In genomic region chr10:11611248-11612003, GRCh38 we compare ENCODE assay signal across 8 cellular contexts. TPM values are rescaled to one million over a fixed set of nuclear protein-coding genes. Genes with fewer than 3 reads are reported as not detected.
DNase-seq lines count a peak whose midpoint lies in the region; ATAC-seq and TF ChIP-seq lines count a peak whose summit lies in the region.

Gene USP6NL, minus strand, starts transcription at chr10:11611650. Its CDS starts 14,016 bp downstream, at chr10:11597634.

- intact Hi-C loops in activated CD4-positive, alpha-beta memory T cell treated with anti-CD3 and anti-CD28 coated beads for 36 hours (cut with micrococcal nuclease), result loop anchor here (1.0 to 10.0 kb wide), 6 partner anchors 8 to 103 kb away; no protein-coding TSS in a partner anchor
- intact Hi-C loops in lower lobe of right lung (cut with DNase I), result no loop called here

- peak; percentile 20 for DNase-seq in AG09309 (ENCODE audit: low read depth)
- peak; percentile 75 for DNase-seq in NCI-H460 (ENCODE audit: extremely low read depth, low read depth)
- peak; percentile 72 for DNase-seq in activated CD4-positive, alpha-beta memory T cell treated with anti-CD3 and anti-CD28 coated beads for 36 hours
- peak; percentile 48 for DNase-seq in effector CD4-positive, alpha-beta T cell
- peak; percentile 93 for DNase-seq in lower lobe of right lung
- peak in 2 of 3 donors; percentile 31 to 50 for DNase-seq in stimulated activated CD4-positive, alpha-beta T cell treated with anti-CD3 and anti-CD28 coated beads, TNF-alpha, amount 100 ng/mL, for 1 hour (ENCODE audit: low read depth in 3 of 3, low spot score in 1 of 3)

- peak within 1 kb of the TSS; percentile 89 for H3K27ac ChIP-seq in lower lobe of right lung

- H3K27me3 ChIP-seq in lower lobe of right lung (ENCODE audit: low read depth), result no peaks in the 10 kb centered on the region

- no peaks in the 10 kb centered on the region for H3K36me3 ChIP-seq in lower lobe of right lung

- H3K9me3 Mint-ChIP-seq in activated CD4-positive, alpha-beta memory T cell treated with anti-CD3 and anti-CD28 coated beads for 36 hours, result peaks cover 6% of the 10 kb centered on the region

- H3K4me3 ChIP-seq in AG09309 (ENCODE audit: control insufficient read depth, low read depth, low read length), result peak within 1 kb of the TSS; percentile 81
- H3K4me3 ChIP-seq in lower lobe of right lung, result peak within 1 kb of the TSS; percentile 76

- CTCF ChIA-PET in activated CD4-positive, alpha-beta memory T cell treated with anti-CD3 and anti-CD28 coated beads for 36 hours (lab: Charles Lee), result interaction anchor here (1.0 to 1.4 kb wide), 3 partner anchors 72 to 147 kb away, joined by 3 to 4 read pairs (median 3); no protein-coding TSS in a partner anchor

- H3K27me3 Mint-ChIP-seq in activated CD4-positive, alpha-beta memory T cell treated with anti-CD3 and anti-CD28 coated beads for 36 hours, result peaks cover 2% of the 10 kb centered on the region

- no peaks in the 10 kb centered on the region for H3K9me3 ChIP-seq in lower lobe of right lung

- POLR2A ChIA-PET in activated CD4-positive, alpha-beta memory T cell treated with anti-CD3 and anti-CD28 coated beads for 36 hours (lab: Charles Lee), result interaction anchor here (0.6 to 1.3 kb wide), 2 partner anchors 126 to 200 kb away, joined by 3 read pairs; no protein-coding TSS in a partner anchor

- H3K4me3 Mint-ChIP-seq in activated CD4-positive, alpha-beta memory T cell treated with anti-CD3 and anti-CD28 coated beads for 36 hours, result peak within 1 kb of the TSS; percentile 83

- peak; percentile 35 for ATAC-seq in GM18861 (IDR thresholded peaks at IDR 0.05; ENCODE audit: unreplicated experiment)
- peak; percentile 51 for ATAC-seq in HG03108 (IDR thresholded peaks at IDR 0.05; ENCODE audit: unreplicated experiment)
- peak; percentile 97 for ATAC-seq in lower lobe of right lung

- peaks cover 38% of the 10 kb centered on the region for H3K4me1 Mint-ChIP-seq in activated CD4-positive, alpha-beta memory T cell treated with anti-CD3 and anti-CD28 coated beads for 36 hours (ENCODE audit: low read depth)

- no peak for TF ChIP-seq CTCF in AG09309 (IDR thresholded peaks at IDR 0.05; ENCODE audit: control insufficient read depth, insufficient read depth, low read depth, low read length, missing control alignments)
- TF ChIP-seq CTCF in lower lobe of right lung (IDR thresholded peaks at IDR 0.05), result no peak

- peaks cover 28% of the 10 kb centered on the region for H3K4me1 ChIP-seq in lower lobe of right lung

- H3K36me3 Mint-ChIP-seq in activated CD4-positive, alpha-beta memory T cell treated with anti-CD3 and anti-CD28 coated beads for 36 hours, result no peaks in the 10 kb centered on the region

- peak within 1 kb of the TSS; percentile 70 for H3K27ac Mint-ChIP-seq in activated CD4-positive, alpha-beta memory T cell treated with anti-CD3 and anti-CD28 coated beads for 36 hours

RNA-seq across cellular contexts. Expression of gene USP6NL, which starts in this region (rescaled TPM):
- total RNA-seq in NCI-H460 (2014; rRNA removed; shearing (Covaris generic)), result 13.1 and 13.9 TPM in 2 replicates
- 3.6 and 4.8 TPM in 2 replicates for polyA plus RNA-seq in NCI-H460 (2014; cell fraction: nucleus; rRNA removed)
- total RNA-seq in activated CD4-positive, alpha-beta memory T cell treated with anti-CD3 and anti-CD28 coated beads for 36 hours, result 1 to 10 TPM; 3.2 to 3.4 TPM
- total RNA-seq in lower lobe of right lung, result 20.0 TPM

Comparison
In these comparisons a context has a peak if more than half of its experiments do, and no peak if none do; other contexts are left out.
1. Peak in every context shown above with its lines: DNase-seq, ATAC-seq, H3K4me3 ChIP-seq and H3K27ac ChIP-seq.
2. DNase-seq: peak in every context shown above with its lines; median percentile 93 in lower lobe of right lung; 75 in NCI-H460; 72 in activated CD4-positive, alpha-beta memory T cell treated with anti-CD3 and anti-CD28 coated beads for 36 hours; 48 in effector CD4-positive, alpha-beta T cell; 40 in stimulated activated CD4-positive, alpha-beta T cell treated with anti-CD3 and anti-CD28 coated beads, TNF-alpha, amount 100 ng/mL, for 1 hour; 20 in AG09309.
3. ATAC-seq: peak in every context shown above with its lines; median percentile 97 in lower lobe of right lung; 51 in HG03108; 35 in GM18861.